Comparison of ENCODE assay signal across 9 cellular contexts in genomic region chr16:50151744-50152143, GRCh38. TPM values are rescaled to one million over a fixed set of nuclear protein-coding genes. Genes with fewer than 3 reads are reported as not detected.
A peak's percentile ranks its signal among the peaks of the same experiment; 100 is the strongest.
DNase-seq lines count a peak whose midpoint lies in the region; ATAC-seq and TF ChIP-seq lines count a peak whose summit lies in the region.
"Had no signal": no experiment of that assay in that cellular context is flagged by ENCODE, and none has a peak within 500 bp of the region (broad histone marks: within the 10 kb centered on the region; RNA-seq: fewer than 3 reads in every experiment).

No MANE protein-coding gene starts in this region.

- H3K4me3 Mint-ChIP-seq in activated naive CD8-positive, alpha-beta T cell treated with anti-CD3 and anti-CD28 coated beads, Interleukin-2, amount 50 U/mL, for 24 hours, result peak overlapping the region; percentile 85
- H3K4me3 Mint-ChIP-seq in natural killer cell treated with Interleukin-12 subunit alpha and Interleukin-12 subunit beta and Interleukin-15 and Interleukin-18, amount 100 ng/mL, for 72 hours, result peak overlapping the region; percentile 92

- ATAC-seq in left cardiac atrium (no peak), HG03378 (IDR thresholded peaks at IDR 0.05; ENCODE audit: unreplicated experiment) (no peak), sciatic nerve (no peak)
- ATAC-seq in activated naive CD8-positive, alpha-beta T cell treated with anti-CD3 and anti-CD28 coated beads, Interleukin-2, amount 50 U/mL, for 24 hours, result no peak
- ATAC-seq in natural killer cell treated with Interleukin-12 subunit alpha and Interleukin-12 subunit beta and Interleukin-15 and Interleukin-18, amount 100 ng/mL, for 72 hours, result no peak

- DNase-seq in left ventricle myocardium inferior, result no peak
- no peak for DNase-seq in left cardiac atrium
- peak; percentile 27 for DNase-seq in activated naive CD8-positive, alpha-beta T cell treated with anti-CD3 and anti-CD28 coated beads, Interleukin-2, amount 50 U/mL, for 24 hours
- DNase-seq in natural killer cell treated with Interleukin-12 subunit alpha and Interleukin-12 subunit beta and Interleukin-15 and Interleukin-18, amount 100 ng/mL, for 72 hours (ENCODE audit: low spot score), result no peak
- no peak for DNase-seq in sciatic nerve (ENCODE audit: low spot score)
- DNase-seq in AG20443 (ENCODE audit: low spot score), result no peak
- DNase-seq in cerebellar nuclear complex (lab: John Stamatoyannopoulos, UW), result no peak
- DNase-seq: NCI-H187 treated with DMSO at 0.1 percent for 48 hours had no signal

- H3K27me3 Mint-ChIP-seq in activated naive CD8-positive, alpha-beta T cell treated with anti-CD3 and anti-CD28 coated beads, Interleukin-2, amount 50 U/mL, for 24 hours, result no peaks in the 10 kb centered on the region
- no peaks in the 10 kb centered on the region for H3K27me3 Mint-ChIP-seq in natural killer cell treated with Interleukin-12 subunit alpha and Interleukin-12 subunit beta and Interleukin-15 and Interleukin-18, amount 100 ng/mL, for 72 hours

- peak overlapping the region; percentile 83 for H3K4me3 ChIP-seq in left ventricle myocardium inferior

- peaks cover 43% of the 10 kb centered on the region for H3K4me1 ChIP-seq in left ventricle myocardium inferior

- H3K9me3 ChIP-seq in left ventricle myocardium inferior (replicated peaks), result no peaks in the 10 kb centered on the region

- H3K27ac ChIP-seq in left ventricle myocardium inferior (replicated peaks), result no peak overlapping the region

- no peak for TF ChIP-seq CTCF in left ventricle myocardium inferior (IDR thresholded peaks at IDR 0.05; ENCODE audit: borderline replicate concordance)

- H3K36me3 Mint-ChIP-seq in activated naive CD8-positive, alpha-beta T cell treated with anti-CD3 and anti-CD28 coated beads, Interleukin-2, amount 50 U/mL, for 24 hours (ENCODE audit: low read depth), result peaks cover 5% of the 10 kb centered on the region
- H3K36me3 Mint-ChIP-seq in natural killer cell treated with Interleukin-12 subunit alpha and Interleukin-12 subunit beta and Interleukin-15 and Interleukin-18, amount 100 ng/mL, for 72 hours, result no peaks in the 10 kb centered on the region

- H3K9me3 Mint-ChIP-seq in activated naive CD8-positive, alpha-beta T cell treated with anti-CD3 and anti-CD28 coated beads, Interleukin-2, amount 50 U/mL, for 24 hours, result no peaks in the 10 kb centered on the region
- no peaks in the 10 kb centered on the region for H3K9me3 Mint-ChIP-seq in natural killer cell treated with Interleukin-12 subunit alpha and Interleukin-12 subunit beta and Interleukin-15 and Interleukin-18, amount 100 ng/mL, for 72 hours

- no peaks in the 10 kb centered on the region for H3K27me3 ChIP-seq in left ventricle myocardium inferior (ENCODE audit: low read depth)

- intact Hi-C loops in left ventricle myocardium inferior (cut with micrococcal nuclease), result loop anchor here (10.0 kb wide), 1 partner anchor 53 kb away; no protein-coding TSS in a partner anchor
- intact Hi-C loops in left cardiac atrium (cut with DNase I), result loop anchor here in 1 of 2 donors (10.0 kb wide), 1 partner anchor 87 kb away; the partner anchor contains the start of gene HEATR3
- intact Hi-C loops in sciatic nerve (cut with DNase I), result no loop called here

- peaks cover 33% of the 10 kb centered on the region for H3K4me1 Mint-ChIP-seq in activated naive CD8-positive, alpha-beta T cell treated with anti-CD3 and anti-CD28 coated beads, Interleukin-2, amount 50 U/mL, for 24 hours
- H3K4me1 Mint-ChIP-seq in natural killer cell treated with Interleukin-12 subunit alpha and Interleukin-12 subunit beta and Interleukin-15 and Interleukin-18, amount 100 ng/mL, for 72 hours (ENCODE audit: low read depth in 2 of 2), result peaks cover 25 to 29% of the 10 kb centered on the region in 2 donors

- peak overlapping the region; percentile 96 for H3K27ac Mint-ChIP-seq in activated naive CD8-positive, alpha-beta T cell treated with anti-CD3 and anti-CD28 coated beads, Interleukin-2, amount 50 U/mL, for 24 hours
- H3K27ac Mint-ChIP-seq in natural killer cell treated with Interleukin-12 subunit alpha and Interleukin-12 subunit beta and Interleukin-15 and Interleukin-18, amount 100 ng/mL, for 72 hours, result peak overlapping the region; percentile 84 to 85

- H3K36me3 ChIP-seq in left ventricle myocardium inferior, result no peaks in the 10 kb centered on the region

RNA-seq across cellular contexts. Expression of gene TENT4B, which starts 1.4 kb away (rescaled TPM):
- total RNA-seq in left ventricle myocardium inferior, result 7.5 TPM
- 1 to 10 TPM; 5.5 to 7.1 TPM for total RNA-seq in left cardiac atrium
- total RNA-seq in natural killer cell treated with Interleukin-12 subunit alpha and Interleukin-12 subunit beta and Interleukin-15 and Interleukin-18, amount 100 ng/mL, for 72 hours, result 10 to 100 TPM; 13.1 to 17.5 TPM
- total RNA-seq in sciatic nerve, result 12.5 TPM
